In genomic region chr22:24768537-24769374, GRCh38 we compare ENCODE assay signal across 8 cellular contexts. TPM values are rescaled to one million over a fixed set of nuclear protein-coding genes. Genes with fewer than 3 reads are reported as not detected.
DNase-seq lines count a peak whose midpoint lies in the region; ATAC-seq, FAIRE-seq and TF ChIP-seq lines count a peak whose summit lies in the region.

No MANE protein-coding gene starts in this region.

- no peak overlapping the region for H3K4me2 ChIP-seq in trophoblast cell (ENCODE audit: low read length)

- peak; percentile 31 for TF ChIP-seq CTCF in CD14-positive monocyte (IDR thresholded peaks at IDR 0.05)
- peak; percentile 73 for TF ChIP-seq CTCF in foreskin keratinocyte (conservative IDR thresholded peaks at IDR 0.05)

- DNase-seq in CD14-positive monocyte (ENCODE audit: low spot score) (no peak), H4 (ENCODE audit: low spot score) (peak; percentile 31), NCI-H524 treated with DMSO at 0.1 percent for 48 hours (lab: John Stamatoyannopoulos, UW) (peak; percentile 20), foreskin keratinocyte (peak in 1 of 2 donors; percentile 29), trophoblast cell (peak; percentile 58 to 88), RCC 7860 (ENCODE audit: low spot score) (no peak)
- DNase-seq in activated CD8-positive, alpha-beta T cell treated with anti-CD3 and anti-CD28 coated beads, Interleukin-2, amount 10 ng/mL, durations not matched to agents 7 days and 5 days, result peak; percentile 57
- DNase-seq in activated T-helper 2 cell treated with anti-CD3 and anti-CD28 coated beads, Interferon-gamma antibody, Interleukin-2, Interleukin-4, amounts not matched to agents 10 μg/mL and 5 μg/mL and 100 μg/mL, durations not matched to agents 14 hours and 24 hours and 36 hours (ENCODE audit: low spot score), result no peak

- CTCF ChIA-PET in activated CD8-positive, alpha-beta T cell treated with anti-CD3 and anti-CD28 coated beads, Interleukin-2, amount 10 ng/mL, durations not matched to agents 7 days and 5 days (lab: Charles Lee), result interaction anchor here (0.6 to 4.0 kb wide), 8 partner anchors 8 to 288 kb away, joined by 3 to 45 read pairs (median 4); no protein-coding TSS in a partner anchor

- intact Hi-C loops in CD14-positive monocyte (cut with micrococcal nuclease), result loop anchor here in 1 of 2 donors (10.0 kb wide), 1 partner anchor 286 kb away; no protein-coding TSS in a partner anchor
- intact Hi-C loops in activated T-helper 2 cell treated with anti-CD3 and anti-CD28 coated beads, Interferon-gamma antibody, Interleukin-2, Interleukin-4, amounts not matched to agents 10 μg/mL and 5 μg/mL and 100 μg/mL, durations not matched to agents 14 hours and 24 hours and 36 hours (cut with micrococcal nuclease), result loop anchor here (5.0 kb wide), 1 partner anchor 84 kb away; no protein-coding TSS in a partner anchor

- no peaks in the 10 kb centered on the region for H3K36me3 ChIP-seq in trophoblast cell (ENCODE audit: control insufficient read depth in 1 of 2, insufficient read depth in 2 of 2, low read length in 2 of 2)

- H3K4me3 Mint-ChIP-seq in CD14-positive monocyte, result no peak overlapping the region
- no peak overlapping the region for H3K4me3 Mint-ChIP-seq in activated CD8-positive, alpha-beta T cell treated with anti-CD3 and anti-CD28 coated beads, Interleukin-2, amount 10 ng/mL, durations not matched to agents 7 days and 5 days
- H3K4me3 Mint-ChIP-seq in activated T-helper 2 cell treated with anti-CD3 and anti-CD28 coated beads, Interferon-gamma antibody, Interleukin-2, Interleukin-4, amounts not matched to agents 10 μg/mL and 5 μg/mL and 100 μg/mL, durations not matched to agents 14 hours and 24 hours and 36 hours (ENCODE audit: low read depth), result no peak overlapping the region

- no peaks in the 10 kb centered on the region for H3K4me1 Mint-ChIP-seq in CD14-positive monocyte
- peaks cover 6% of the 10 kb centered on the region for H3K4me1 Mint-ChIP-seq in activated CD8-positive, alpha-beta T cell treated with anti-CD3 and anti-CD28 coated beads, Interleukin-2, amount 10 ng/mL, durations not matched to agents 7 days and 5 days (ENCODE audit: low read depth)
- H3K4me1 Mint-ChIP-seq in activated T-helper 2 cell treated with anti-CD3 and anti-CD28 coated beads, Interferon-gamma antibody, Interleukin-2, Interleukin-4, amounts not matched to agents 10 μg/mL and 5 μg/mL and 100 μg/mL, durations not matched to agents 14 hours and 24 hours and 36 hours (ENCODE audit: low read depth), result peaks cover 3% of the 10 kb centered on the region

- H3K4me1 ChIP-seq in foreskin keratinocyte (no peaks in the 10 kb centered on the region), trophoblast cell (ENCODE audit: control insufficient read depth in 1 of 2, insufficient read depth in 2 of 2, low read length in 2 of 2) (no peaks in the 10 kb centered on the region)

- H3K9me3 ChIP-seq in trophoblast cell (ENCODE audit: insufficient read depth, low read depth, low read length), result no peaks in the 10 kb centered on the region

- peak; percentile 64 for ATAC-seq in activated CD8-positive, alpha-beta T cell treated with anti-CD3 and anti-CD28 coated beads, Interleukin-2, amount 10 ng/mL, durations not matched to agents 7 days and 5 days
- ATAC-seq in foreskin keratinocyte, result peak; percentile 62

- no peak for FAIRE-seq in RCC 7860 (lab: Jason Lieb, UNC)

- H3K36me3 Mint-ChIP-seq in CD14-positive monocyte, result no peaks in the 10 kb centered on the region
- H3K36me3 Mint-ChIP-seq in activated CD8-positive, alpha-beta T cell treated with anti-CD3 and anti-CD28 coated beads, Interleukin-2, amount 10 ng/mL, durations not matched to agents 7 days and 5 days (ENCODE audit: low read depth), result no peaks in the 10 kb centered on the region
- no peaks in the 10 kb centered on the region for H3K36me3 Mint-ChIP-seq in activated T-helper 2 cell treated with anti-CD3 and anti-CD28 coated beads, Interferon-gamma antibody, Interleukin-2, Interleukin-4, amounts not matched to agents 10 μg/mL and 5 μg/mL and 100 μg/mL, durations not matched to agents 14 hours and 24 hours and 36 hours (ENCODE audit: low read depth)

- H3K27ac Mint-ChIP-seq in CD14-positive monocyte, result no peak overlapping the region
- no peak overlapping the region for H3K27ac Mint-ChIP-seq in activated CD8-positive, alpha-beta T cell treated with anti-CD3 and anti-CD28 coated beads, Interleukin-2, amount 10 ng/mL, durations not matched to agents 7 days and 5 days
- no peak overlapping the region for H3K27ac Mint-ChIP-seq in activated T-helper 2 cell treated with anti-CD3 and anti-CD28 coated beads, Interferon-gamma antibody, Interleukin-2, Interleukin-4, amounts not matched to agents 10 μg/mL and 5 μg/mL and 100 μg/mL, durations not matched to agents 14 hours and 24 hours and 36 hours

- H3K27me3 ChIP-seq in foreskin keratinocyte (peaks cover 2% of the 10 kb centered on the region), trophoblast cell (ENCODE audit: insufficient read depth, low read length) (no peaks in the 10 kb centered on the region)

- H4K12ac ChIP-seq in trophoblast cell (ENCODE audit: low read depth, low read length), result no peak overlapping the region

- H3K9me3 Mint-ChIP-seq in CD14-positive monocyte, result peaks cover 0 to 5% (median 0%) of the 10 kb centered on the region in 7 donors
- H3K9me3 Mint-ChIP-seq in activated CD8-positive, alpha-beta T cell treated with anti-CD3 and anti-CD28 coated beads, Interleukin-2, amount 10 ng/mL, durations not matched to agents 7 days and 5 days (ENCODE audit: insufficient read depth), result no peaks in the 10 kb centered on the region
- no peaks in the 10 kb centered on the region for H3K9me3 Mint-ChIP-seq in activated T-helper 2 cell treated with anti-CD3 and anti-CD28 coated beads, Interferon-gamma antibody, Interleukin-2, Interleukin-4, amounts not matched to agents 10 μg/mL and 5 μg/mL and 100 μg/mL, durations not matched to agents 14 hours and 24 hours and 36 hours

- no peaks in the 10 kb centered on the region for H3K79me2 ChIP-seq in trophoblast cell (ENCODE audit: control insufficient read depth, insufficient read depth, low read length, poor library complexity)

- H2AK5ac ChIP-seq in trophoblast cell (ENCODE audit: low read length), result no peak overlapping the region

- H3K4me3 ChIP-seq in trophoblast cell (ENCODE audit: low read depth, low read length), result no peak overlapping the region

- H3K23ac ChIP-seq in trophoblast cell (ENCODE audit: low read length), result no peak overlapping the region

- no peak overlapping the region for H4K8ac ChIP-seq in trophoblast cell (ENCODE audit: low read depth, low read length)

- H3K9ac ChIP-seq in trophoblast cell (ENCODE audit: low read length), result no peak overlapping the region

- POLR2A ChIA-PET in activated CD8-positive, alpha-beta T cell treated with anti-CD3 and anti-CD28 coated beads, Interleukin-2, amount 10 ng/mL, durations not matched to agents 7 days and 5 days (lab: Charles Lee), result no interaction called here

- no peak overlapping the region for H2AFZ ChIP-seq in trophoblast cell (ENCODE audit: insufficient read depth, low read length, poor library complexity)

- no peak overlapping the region for H2BK120ac ChIP-seq in trophoblast cell (ENCODE audit: insufficient read depth, low read length, poor library complexity)

- no CpG with 5 or more reads among the region's 8 CpGs for WGBS in trophoblast cell (ENCODE audit: extremely low coverage, insufficient coverage, insufficient read length)

- H3K18ac ChIP-seq in trophoblast cell (ENCODE audit: low read length), result no peak overlapping the region

- no peak overlapping the region for H4K91ac ChIP-seq in trophoblast cell (ENCODE audit: low read depth, low read length)

- H3K27ac ChIP-seq in foreskin keratinocyte, result no peak overlapping the region
- no peak overlapping the region for H3K27ac ChIP-seq in trophoblast cell (ENCODE audit: low read depth, low read length)

- H2BK12ac ChIP-seq in trophoblast cell (ENCODE audit: low read length), result no peak overlapping the region

- H3K14ac ChIP-seq in trophoblast cell (ENCODE audit: low read length), result no peak overlapping the region

- H3K79me1 ChIP-seq in trophoblast cell (ENCODE audit: low read length), result no peaks in the 10 kb centered on the region

- H3K27me3 Mint-ChIP-seq in CD14-positive monocyte (ENCODE audit: low read depth in 3 of 3), result peaks cover under 1 to 17% (median 12%) of the 10 kb centered on the region in 3 donors
- H3K27me3 Mint-ChIP-seq in activated CD8-positive, alpha-beta T cell treated with anti-CD3 and anti-CD28 coated beads, Interleukin-2, amount 10 ng/mL, durations not matched to agents 7 days and 5 days (ENCODE audit: low read depth), result peaks cover 5% of the 10 kb centered on the region
- peaks cover 5% of the 10 kb centered on the region for H3K27me3 Mint-ChIP-seq in activated T-helper 2 cell treated with anti-CD3 and anti-CD28 coated beads, Interferon-gamma antibody, Interleukin-2, Interleukin-4, amounts not matched to agents 10 μg/mL and 5 μg/mL and 100 μg/mL, durations not matched to agents 14 hours and 24 hours and 36 hours (ENCODE audit: low read depth)

- no peak overlapping the region for H2BK5ac ChIP-seq in trophoblast cell (ENCODE audit: low read depth, low read length, poor library complexity)

- no peak overlapping the region for H3K4ac ChIP-seq in trophoblast cell (ENCODE audit: low read depth, low read length)

RNA-seq across cellular contexts. Expression of gene PIWIL3, which starts 5.8 kb away (rescaled TPM):
- polyA plus RNA-seq in CD14-positive monocyte, result not detected
- total RNA-seq in H4 (2014; rRNA removed; shearing (Covaris generic)), result not detected in 2 replicates
- total RNA-seq in activated CD8-positive, alpha-beta T cell treated with anti-CD3 and anti-CD28 coated beads, Interleukin-2, amount 10 ng/mL, durations not matched to agents 7 days and 5 days, result not detected
- total RNA-seq in foreskin keratinocyte, result not detected in 2 replicates
- polyA plus RNA-seq in foreskin keratinocyte, result not detected in 2 replicates
- 0.01 TPM in 1 of 2 replicates, not detected in the other for polyA plus RNA-seq in trophoblast cell (2013)
- not detected in 2 replicates for total RNA-seq in activated T-helper 2 cell treated with anti-CD3 and anti-CD28 coated beads, Interferon-gamma antibody, Interleukin-2, Interleukin-4, amounts not matched to agents 10 μg/mL and 5 μg/mL and 100 μg/mL, durations not matched to agents 14 hours and 24 hours and 36 hours

RNA-seq across cellular contexts. Expression of gene SGSM1, which starts 37.3 kb away (rescaled TPM):
- polyA plus RNA-seq in CD14-positive monocyte (not detected), foreskin keratinocyte (not detected in 2 replicates)
- 0.23 TPM in 1 of 2 replicates, not detected in the other for total RNA-seq in H4 (2014; rRNA removed; shearing (Covaris generic))
- total RNA-seq in activated CD8-positive, alpha-beta T cell treated with anti-CD3 and anti-CD28 coated beads, Interleukin-2, amount 10 ng/mL, durations not matched to agents 7 days and 5 days, result not detected
- total RNA-seq in foreskin keratinocyte, result not detected in 2 replicates
- polyA plus RNA-seq in trophoblast cell (2013), result 0.04 and 0.08 TPM in 2 replicates
- total RNA-seq in activated T-helper 2 cell treated with anti-CD3 and anti-CD28 coated beads, Interferon-gamma antibody, Interleukin-2, Interleukin-4, amounts not matched to agents 10 μg/mL and 5 μg/mL and 100 μg/mL, durations not matched to agents 14 hours and 24 hours and 36 hours, result 0.07 TPM in 1 of 2 replicates, not detected in the other

Comparison
In these comparisons a context has a peak if more than half of its experiments do, and no peak if none do; other contexts are left out.
1. DNase-seq: peak in H4 (single experiment), NCI-H524 treated with DMSO at 0.1 percent for 48 hours (single experiment), activated CD8-positive, alpha-beta T cell treated with anti-CD3 and anti-CD28 coated beads, Interleukin-2, amount 10 ng/mL, durations not matched to agents 7 days and 5 days (single experiment) and trophoblast cell (2 of 2); none in CD14-positive monocyte (single experiment), activated T-helper 2 cell treated with anti-CD3 and anti-CD28 coated beads, Interferon-gamma antibody, Interleukin-2, Interleukin-4, amounts not matched to agents 10 μg/mL and 5 μg/mL and 100 μg/mL, durations not matched to agents 14 hours and 24 hours and 36 hours (single experiment) and RCC 7860 (single experiment).